ENCODE assay signal across 28 cellular contexts in the genomic region with DNA sequence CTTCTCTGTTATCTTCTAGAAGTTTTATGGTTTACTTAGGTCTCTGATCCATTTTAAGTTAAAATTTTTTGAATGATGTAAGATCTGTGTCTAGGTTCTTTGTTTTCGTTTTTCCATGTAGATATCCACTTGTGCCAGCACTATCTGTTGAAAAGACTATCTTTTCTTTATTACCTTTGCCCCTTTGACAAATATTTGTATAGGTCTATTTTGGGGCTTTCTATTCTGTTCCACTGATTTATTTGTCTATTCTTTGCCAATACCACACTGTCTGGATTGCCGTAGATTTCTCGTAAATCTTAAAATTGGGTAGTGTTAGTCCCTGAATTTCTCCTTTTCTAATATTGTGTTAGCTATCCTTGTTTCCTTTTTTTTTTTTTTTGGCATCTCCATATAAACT.
"Had no signal": no experiment of that assay in that cellular context is flagged by ENCODE, and none has a peak within 500 bp of the region (broad histone marks: within the 10 kb centered on the region; RNA-seq: fewer than 3 reads in every experiment).

No MANE protein-coding gene starts in this region.

- H3K4me3 ChIP-seq: colonic mucosa, coronary artery, dorsolateral prefrontal cortex, esophagus muscularis mucosa, esophagus squamous epithelium, gastrocnemius medialis, gastroesophageal sphincter, heart left ventricle, heart right ventricle had no signal

- H3K27ac Mint-ChIP-seq: dendritic cell treated with granulocyte-macrophage colony-stimulating factor and Interleukin-4, amounts not matched to agents 40 ng/mL and 50 ng/mL, for 4 days; effector memory CD8-positive, alpha-beta T cell; endodermal cell had no signal

- H3K4me3 Mint-ChIP-seq: dendritic cell treated with granulocyte-macrophage colony-stimulating factor and Interleukin-4, amounts not matched to agents 40 ng/mL and 50 ng/mL, for 4 days; effector memory CD8-positive, alpha-beta T cell; endodermal cell had no signal

- H3K27me3 ChIP-seq: colonic mucosa had no signal

- H3K9me3 ChIP-seq: colonic mucosa, esophagus muscularis mucosa, esophagus squamous epithelium, gastrocnemius medialis, gastroesophageal sphincter, heart left ventricle, heart right ventricle had no signal

- H3K27me3 Mint-ChIP-seq: dendritic cell treated with granulocyte-macrophage colony-stimulating factor and Interleukin-4, amounts not matched to agents 40 ng/mL and 50 ng/mL, for 4 days had no signal

- H3K36me3 ChIP-seq: colonic mucosa, esophagus muscularis mucosa, esophagus squamous epithelium, gastrocnemius medialis, gastroesophageal sphincter, heart left ventricle, heart right ventricle had no signal

- H3K4me1 ChIP-seq: colonic mucosa, foreskin keratinocyte, gastrocnemius medialis had no signal

- ATAC-seq: effector memory CD8-positive, alpha-beta T cell; esophagus mucosa; foreskin keratinocyte; gastrocnemius medialis; gastroesophageal sphincter; heart left ventricle; heart right ventricle had no signal

- FAIRE-seq: endometrium, endothelial cell of umbilical vein, frontal cortex had no signal

- DNase-seq: colonic mucosa; cortex of kidney; dermis blood vessel endothelial cell; dorsolateral prefrontal cortex; effector CD4-positive, alpha-beta T cell; effector CD8-positive, alpha-beta T cell; effector memory CD4-positive, alpha-beta T cell; effector memory CD8-positive, alpha-beta T cell; endodermal cell; erythroblast; esophagus squamous epithelium; foreskin fibroblast; foreskin keratinocyte; foreskin melanocyte; gastrocnemius medialis; glutamatergic neuron; head of caudate nucleus; heart left ventricle; heart right ventricle had no signal

- H3K4me1 Mint-ChIP-seq: endodermal cell had no signal

- H3K27ac ChIP-seq: colonic mucosa, coronary artery, dorsolateral prefrontal cortex, epithelial cell of prostate, esophagus muscularis mucosa, esophagus squamous epithelium, foreskin keratinocyte, gastrocnemius medialis, gastroesophageal sphincter, heart left ventricle, heart right ventricle had no signal
